ENCODE assay signal across 8 cellular contexts in the genomic region with DNA sequence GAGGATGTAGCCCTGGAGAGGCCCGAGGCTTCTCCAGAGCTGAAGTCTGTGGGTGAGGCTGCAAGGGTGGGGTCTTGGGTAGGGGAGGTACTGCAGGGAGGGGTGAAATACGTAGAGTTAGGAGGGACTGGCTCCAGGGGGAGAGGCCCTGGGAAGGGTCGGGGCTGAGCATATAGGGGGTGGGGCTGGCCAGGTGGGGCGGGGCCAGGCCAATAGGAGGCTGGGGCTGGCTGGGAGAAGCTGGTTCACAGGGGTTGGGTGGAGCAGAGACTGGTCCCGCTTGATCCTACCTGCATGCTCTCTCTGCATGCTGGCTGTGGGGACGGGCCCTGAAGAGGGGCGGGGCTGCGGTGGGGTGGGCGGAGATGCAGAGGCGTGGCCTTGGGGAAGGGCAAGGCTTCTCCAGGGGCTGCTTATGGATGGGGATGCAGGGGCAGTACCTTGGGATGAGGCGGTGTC. TPM values are rescaled to one million over a fixed set of nuclear protein-coding genes. Genes with fewer than 3 reads are reported as not detected.
DNase-seq lines count a peak whose midpoint lies in the region; ATAC-seq and TF ChIP-seq lines count a peak whose summit lies in the region.

No MANE protein-coding gene starts in this region.

- BruUV-seq in Caco-2 (replicated peaks; lab: Mats Ljungman, UMichigan) = no TSS peak

- CTCF ChIA-PET in Caco-2 (lab: Charles Lee) = interaction anchor here (0.5 to 1.1 kb wide), 6 partner anchors 8 to 257 kb away, joined by 3 to 5 read pairs (median 4); no protein-coding TSS in a partner anchor

- no peaks in the 10 kb centered on the region for H3K27me3 ChIP-seq in Caco-2 (replicated peaks; ENCODE audit: control insufficient read depth, insufficient read depth, low read length)

- H3K4me3 Mint-ChIP-seq in Caco-2 (ENCODE audit: unreplicated experiment) = peak overlapping the region; percentile 25

- no peaks in the 10 kb centered on the region for H3K36me3 ChIP-seq in Caco-2 (ENCODE audit: control insufficient read depth, insufficient read depth, low read length)

- H3K9me3 Mint-ChIP-seq in Caco-2 (ENCODE audit: unreplicated experiment) = no peaks in the 10 kb centered on the region

- no peak for TF ChIP-seq CTCF in Caco-2 (IDR thresholded peaks at IDR 0.05; ENCODE audit: insufficient read depth in 1 of 2, low read depth in 1 of 2, low read length in 1 of 2, severe bottlenecking in 1 of 2, unreplicated experiment in 1 of 2)

- peaks cover 9% of the 10 kb centered on the region; the same call in 1 of the 2 replicates for H3K9me3 ChIP-seq in Caco-2

- POLR2A ChIA-PET in Caco-2 (lab: Charles Lee) = interaction anchor here (0.6 kb wide), 1 partner anchor 1795 kb away, joined by 5 read pairs; no protein-coding TSS in a partner anchor

- DNase-seq in Caco-2 = peak; percentile 42 to 74
- DNase-seq in KBM-7 = peak; percentile 71
- peak; percentile 27 to 33 for DNase-seq in activated CD4-positive, alpha-beta T cell treated with anti-CD3 and anti-CD28 coated beads for 24 hours (ENCODE audit: low read depth in 2 of 2)
- peak; percentile 36 to 43 for DNase-seq in stimulated activated CD4-positive, alpha-beta T cell treated with anti-CD3 and anti-CD28 coated beads, Interleukin-4, amount 100 ng/mL, for 4 hours

- ATAC-seq in esophagus mucosa = peak; percentile 55
- ATAC-seq in HG03095 (IDR thresholded peaks at IDR 0.05; ENCODE audit: unreplicated experiment) = no peak
- no peak for ATAC-seq in GM19452 (IDR thresholded peaks at IDR 0.05; ENCODE audit: unreplicated experiment)
- ATAC-seq in HG03342 (IDR thresholded peaks at IDR 0.05; ENCODE audit: unreplicated experiment) = no peak

- in situ Hi-C loops in KBM-7 (cut with MboI; ENCODE audit: low pct_unique_long_range_greater_than_20kb, low sequenced_read_pairs) = no loop called here

- peaks cover 15% of the 10 kb centered on the region for H3K27me3 Mint-ChIP-seq in Caco-2 (ENCODE audit: insufficient read depth, unreplicated experiment)

- H3K36me3 Mint-ChIP-seq in Caco-2 (ENCODE audit: insufficient read depth, unreplicated experiment) = no peaks in the 10 kb centered on the region

- no peak overlapping the region for H3K27ac Mint-ChIP-seq in Caco-2 (ENCODE audit: unreplicated experiment)

- peaks cover 14% of the 10 kb centered on the region for H3K4me1 Mint-ChIP-seq in Caco-2 (ENCODE audit: low read depth, unreplicated experiment)

- intact Hi-C loops in Caco-2 (cut with micrococcal nuclease; ENCODE audit: unreplicated experiment) = no loop called here

- no peak overlapping the region for H3K4me3 ChIP-seq in Caco-2 (ENCODE audit: low read depth, low read length)

- no peaks in the 10 kb centered on the region for H3K4me1 ChIP-seq in Caco-2

RNA-seq across cellular contexts. Expression of gene CELF5, which starts 51.9 kb away (rescaled TPM):
- total RNA-seq in Caco-2 (2022) = 0.07 TPM in 1 of 2 replicates, not detected in the other
- not detected for total RNA-seq in esophagus mucosa
